ENCODE assay signal across 17 cellular contexts in the genomic region with DNA sequence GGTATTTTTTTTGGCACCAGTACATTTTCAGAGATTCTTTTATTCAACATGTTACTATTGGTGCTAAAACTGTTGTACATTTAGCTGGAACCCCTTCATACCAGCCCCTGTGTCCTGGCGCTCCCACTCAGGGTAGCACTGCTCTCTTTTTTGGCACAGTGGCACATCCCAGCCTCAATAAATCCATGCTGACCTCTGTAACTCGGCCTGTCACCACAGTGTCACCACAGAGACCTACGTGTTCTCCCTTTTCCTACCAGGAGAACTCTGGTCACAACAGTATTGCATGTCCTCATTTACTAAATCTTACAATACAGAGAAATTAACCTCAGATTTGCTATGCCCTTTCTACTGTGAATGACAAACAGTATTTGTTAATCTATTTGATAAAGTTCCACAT. TPM values are rescaled to one million over a fixed set of nuclear protein-coding genes. Genes with fewer than 3 reads are reported as not detected.
DNase-seq lines count a peak whose midpoint lies in the region; ATAC-seq lines count a peak whose summit lies in the region.
"Had no signal": no experiment of that assay in that cellular context is flagged by ENCODE, and none has a peak within 500 bp of the region (broad histone marks: within the 10 kb centered on the region; RNA-seq: fewer than 3 reads in every experiment).

No MANE protein-coding gene starts in this region.

- H3K27me3 Mint-ChIP-seq in activated T-cell treated with anti-CD3 and anti-CD28 coated beads, Interleukin-2, amount 50 U/mL, for 72 hours (ENCODE audit: low read depth), result no peaks in the 10 kb centered on the region
- H3K27me3 Mint-ChIP-seq in activated T-cell treated with anti-CD3 and anti-CD28 coated beads, Interleukin-2, amount 50 U/mL, for 4 hours (ENCODE audit: low read depth), result no peaks in the 10 kb centered on the region
- no peaks in the 10 kb centered on the region for H3K27me3 Mint-ChIP-seq in stimulated activated naive CD8-positive, alpha-beta T cell treated with anti-CD3 and anti-CD28 coated beads, Interleukin-15, Interleukin-2, amounts not matched to agents 100 ng/mL and 50 ng/mL, for 24 hours
- H3K27me3 Mint-ChIP-seq in stimulated activated naive CD8-positive, alpha-beta T cell treated with anti-CD3 and anti-CD28 coated beads, Interleukin-15, amount 100 ng/mL, for 72 hours, result no peaks in the 10 kb centered on the region
- H3K27me3 Mint-ChIP-seq: CD4-positive, alpha-beta memory T cell; CD4-positive, CD25-positive, alpha-beta regulatory T cell; CD8-positive, alpha-beta memory T cell had no signal

- H3K9me3 Mint-ChIP-seq in activated T-cell treated with anti-CD3 and anti-CD28 coated beads, Interleukin-2, amount 50 U/mL, for 72 hours, result no peaks in the 10 kb centered on the region
- no peaks in the 10 kb centered on the region for H3K9me3 Mint-ChIP-seq in activated T-cell treated with anti-CD3 and anti-CD28 coated beads, Interleukin-2, amount 50 U/mL, for 4 hours
- H3K9me3 Mint-ChIP-seq in stimulated activated naive CD8-positive, alpha-beta T cell treated with anti-CD3 and anti-CD28 coated beads, Interleukin-15, Interleukin-2, amounts not matched to agents 100 ng/mL and 50 ng/mL, for 24 hours, result no peaks in the 10 kb centered on the region
- no peaks in the 10 kb centered on the region for H3K9me3 Mint-ChIP-seq in stimulated activated naive CD8-positive, alpha-beta T cell treated with anti-CD3 and anti-CD28 coated beads, Interleukin-15, amount 100 ng/mL, for 72 hours
- H3K9me3 Mint-ChIP-seq: CD4-positive, alpha-beta memory T cell; CD4-positive, CD25-positive, alpha-beta regulatory T cell; CD8-positive, alpha-beta memory T cell had no signal

- no peak for DNase-seq in activated T-cell treated with anti-CD3 and anti-CD28 coated beads, Interleukin-2, amount 50 U/mL, for 72 hours
- no peak for DNase-seq in activated T-cell treated with anti-CD3 and anti-CD28 coated beads, Interleukin-2, amount 50 U/mL, for 4 hours
- no peak for DNase-seq in stimulated activated naive CD8-positive, alpha-beta T cell treated with anti-CD3 and anti-CD28 coated beads, Interleukin-15, amount 100 ng/mL, for 72 hours
- DNase-seq in COLO668 (lab: John Stamatoyannopoulos, UW; ENCODE audit: unreplicated experiment), result no peak
- DNase-seq: 8988T; ACHN; BE2C; C1 segment of cervical spinal cord; Caco-2; Calu3; CD4-positive, alpha-beta memory T cell; CD4-positive, CD25-positive, alpha-beta regulatory T cell; CD8-positive, alpha-beta memory T cell; DMS79 treated with DMSO at 0.1 percent for 48 hours; GF-D8 had no signal

- ATAC-seq in activated T-cell treated with anti-CD3 and anti-CD28 coated beads, Interleukin-2, amount 50 U/mL, for 72 hours (replicated peaks in 1 of 2), result no peak
- ATAC-seq in activated T-cell treated with anti-CD3 and anti-CD28 coated beads, Interleukin-2, amount 50 U/mL, for 4 hours, result no peak
- no peak for ATAC-seq in stimulated activated naive CD8-positive, alpha-beta T cell treated with anti-CD3 and anti-CD28 coated beads, Interleukin-15, amount 100 ng/mL, for 72 hours

- peaks cover 14% of the 10 kb centered on the region for H3K4me1 Mint-ChIP-seq in activated T-cell treated with anti-CD3 and anti-CD28 coated beads, Interleukin-2, amount 50 U/mL, for 72 hours (ENCODE audit: low read depth)
- H3K4me1 Mint-ChIP-seq in activated T-cell treated with anti-CD3 and anti-CD28 coated beads, Interleukin-2, amount 50 U/mL, for 4 hours (ENCODE audit: low read depth), result peaks cover 36% of the 10 kb centered on the region
- peaks cover 16% of the 10 kb centered on the region for H3K4me1 Mint-ChIP-seq in stimulated activated naive CD8-positive, alpha-beta T cell treated with anti-CD3 and anti-CD28 coated beads, Interleukin-15, Interleukin-2, amounts not matched to agents 100 ng/mL and 50 ng/mL, for 24 hours (ENCODE audit: low read depth)
- H3K4me1 Mint-ChIP-seq in stimulated activated naive CD8-positive, alpha-beta T cell treated with anti-CD3 and anti-CD28 coated beads, Interleukin-15, amount 100 ng/mL, for 72 hours, result peaks cover 45% of the 10 kb centered on the region
- H3K4me1 Mint-ChIP-seq: CD14-positive monocyte had no signal

- no peak overlapping the region for H3K4me3 Mint-ChIP-seq in activated T-cell treated with anti-CD3 and anti-CD28 coated beads, Interleukin-2, amount 50 U/mL, for 72 hours
- H3K4me3 Mint-ChIP-seq in activated T-cell treated with anti-CD3 and anti-CD28 coated beads, Interleukin-2, amount 50 U/mL, for 4 hours, result no peak overlapping the region
- H3K4me3 Mint-ChIP-seq in stimulated activated naive CD8-positive, alpha-beta T cell treated with anti-CD3 and anti-CD28 coated beads, Interleukin-15, Interleukin-2, amounts not matched to agents 100 ng/mL and 50 ng/mL, for 24 hours, result no peak overlapping the region
- no peak overlapping the region for H3K4me3 Mint-ChIP-seq in stimulated activated naive CD8-positive, alpha-beta T cell treated with anti-CD3 and anti-CD28 coated beads, Interleukin-15, amount 100 ng/mL, for 72 hours
- H3K4me3 Mint-ChIP-seq: CD14-positive monocyte had no signal

- H3K27ac Mint-ChIP-seq in activated T-cell treated with anti-CD3 and anti-CD28 coated beads, Interleukin-2, amount 50 U/mL, for 72 hours, result peak overlapping the region; percentile 78
- H3K27ac Mint-ChIP-seq in stimulated activated naive CD8-positive, alpha-beta T cell treated with anti-CD3 and anti-CD28 coated beads, Interleukin-15, Interleukin-2, amounts not matched to agents 100 ng/mL and 50 ng/mL, for 24 hours, result peak overlapping the region; percentile 12
- no peak overlapping the region for H3K27ac Mint-ChIP-seq in stimulated activated naive CD8-positive, alpha-beta T cell treated with anti-CD3 and anti-CD28 coated beads, Interleukin-15, amount 100 ng/mL, for 72 hours
- H3K27ac Mint-ChIP-seq: CD14-positive monocyte had no signal

- H3K36me3 Mint-ChIP-seq in activated T-cell treated with anti-CD3 and anti-CD28 coated beads, Interleukin-2, amount 50 U/mL, for 72 hours (ENCODE audit: insufficient read depth in 2 of 2), result peaks cover 5 to 25% of the 10 kb centered on the region in 2 donors
- peaks cover 27% of the 10 kb centered on the region for H3K36me3 Mint-ChIP-seq in activated T-cell treated with anti-CD3 and anti-CD28 coated beads, Interleukin-2, amount 50 U/mL, for 4 hours (ENCODE audit: insufficient read depth)
- H3K36me3 Mint-ChIP-seq in stimulated activated naive CD8-positive, alpha-beta T cell treated with anti-CD3 and anti-CD28 coated beads, Interleukin-15, Interleukin-2, amounts not matched to agents 100 ng/mL and 50 ng/mL, for 24 hours (ENCODE audit: low read depth), result peaks cover 57% of the 10 kb centered on the region

RNA-seq across cellular contexts. Expression of a gene that starts 10.2 kb away (rescaled TPM):
- 10 to 100 TPM; 58.3 to 59.3 TPM for total RNA-seq in activated T-cell treated with anti-CD3 and anti-CD28 coated beads, Interleukin-2, amount 50 U/mL, for 72 hours
- total RNA-seq in activated T-cell treated with anti-CD3 and anti-CD28 coated beads, Interleukin-2, amount 50 U/mL, for 4 hours, result 10 to 100 TPM; 26.6 to 30.3 (median 29.9) TPM

Comparison
In these comparisons a context has a peak if more than half of its experiments do, and no peak if none do; other contexts are left out.
1. H3K27ac Mint-ChIP-seq: peak in activated T-cell treated with anti-CD3 and anti-CD28 coated beads, Interleukin-2, amount 50 U/mL, for 72 hours (single experiment) and stimulated activated naive CD8-positive, alpha-beta T cell treated with anti-CD3 and anti-CD28 coated beads, Interleukin-15, Interleukin-2, amounts not matched to agents 100 ng/mL and 50 ng/mL, for 24 hours (single experiment); none in stimulated activated naive CD8-positive, alpha-beta T cell treated with anti-CD3 and anti-CD28 coated beads, Interleukin-15, amount 100 ng/mL, for 72 hours (0 of 2).